In genomic region chr15:66986951-66987350, GRCh38 we compare ENCODE assay signal across 27 cellular contexts.
DNase-seq lines count a peak whose midpoint lies in the region; ATAC-seq lines count a peak whose summit lies in the region.
"Had no signal": no experiment of that assay in that cellular context is flagged by ENCODE, and none has a peak within 500 bp of the region (broad histone marks: within the 10 kb centered on the region; RNA-seq: fewer than 3 reads in every experiment).

No MANE protein-coding gene starts in this region.

- peak; percentile 1 for DNase-seq in G401 (ENCODE audit: low spot score)
- peak in 41 of 58 donors; percentile 1 to 80 (median 24) for DNase-seq in anterior cingulate cortex (lab: John Stamatoyannopoulos, UW)
- peak; percentile 69 for DNase-seq in medulla oblongata (ENCODE audit: extremely low spot score)
- peak; percentile 24 for DNase-seq in putamen (ENCODE audit: low spot score)
- DNase-seq in NCI-H2081 treated with DMSO at 0.1 percent for 48 hours (lab: John Stamatoyannopoulos, UW): no peak
- DNase-seq in stimulated activated naive CD4-positive, alpha-beta T cell (lab: John Stamatoyannopoulos, UW): no peak
- DNase-seq: AML-193; CD8-positive, alpha-beta memory T cell; DMS 273 treated with DMSO at 0.1 percent for 48 hours; DMS79; EL; GM23248; H9; HFFc6; NCI-H1105; NCI-H1436 treated with DMSO at 0.1 percent for 48 hours; NCI-H187 treated with DMSO at 0.1 percent for 48 hours; NCI-H2107; NCI-H446; NCI-H524 treated with DMSO at 0.1 percent for 48 hours; NCI-H774; NK-92 treated with Interleukin-12 subunit alpha and Interleukin-12 subunit beta, amount 100 ng/mL, for 24 hours; PC-3; SJCRH30 had no signal

- ATAC-seq in GM21717 (IDR thresholded peaks at IDR 0.05; ENCODE audit: unreplicated experiment) (no peak), GM19452 (IDR thresholded peaks at IDR 0.05; ENCODE audit: unreplicated experiment) (no peak)
- ATAC-seq: PC-3, SK-N-SH treated with all-trans-retinoic acid at 6 μM for 48 hours had no signal

- in situ Hi-C loops in G401 (cut with HindIII; ENCODE audit: low sequenced_read_pairs): no loop called here

Comparison
In these comparisons a context has a peak if more than half of its experiments do, and no peak if none do; other contexts are left out.
1. DNase-seq: peak in G401 (single experiment), anterior cingulate cortex (41 of 58), medulla oblongata (single experiment) and putamen (single experiment); none in NCI-H2081 treated with DMSO at 0.1 percent for 48 hours (single experiment) and stimulated activated naive CD4-positive, alpha-beta T cell (0 of 6).